1 cellular context compared by ENCODE assay signal in genomic region chr1:223707270-223708000, GRCh38.
TF ChIP-seq lines count a peak whose summit lies in the region.

No MANE protein-coding gene starts in this region.

TF ChIP-seq in H1, 55 proteins besides CTCF, POLR2A, EP300 and RAD21 (continued from another document):
- TF ChIP-seq SIN3A (conservative IDR thresholded peaks at IDR 0.05 in 1 of 2, IDR thresholded peaks at IDR 0.05 in 1 of 2; ENCODE audit: low read depth in 1 of 2, low read length in 2 of 2) = no peak
- no peak for TF ChIP-seq PHF8 (conservative IDR thresholded peaks at IDR 0.05; ENCODE audit: low read depth, low read length)
- no peak for TF ChIP-seq ATF3 (IDR thresholded peaks at IDR 0.05; ENCODE audit: insufficient read depth, low read depth, low read length)
- no peak for TF ChIP-seq SIX5 (IDR thresholded peaks at IDR 0.05; ENCODE audit: low read depth, low read length)
- no peak for TF ChIP-seq CEBPB (IDR thresholded peaks at IDR 0.05; ENCODE audit: low read depth, low read length)
- no peak for TF ChIP-seq GTF2F1 (IDR thresholded peaks at IDR 0.05; ENCODE audit: borderline replicate concordance, low read depth, low read length)
- no peak for TF ChIP-seq TAF7 (optimal IDR thresholded peaks at IDR 0.05; ENCODE audit: borderline replicate concordance, low read depth, low read length)
- no peak for TF ChIP-seq E2F6 (IDR thresholded peaks at IDR 0.05)
- TF ChIP-seq BACH1 (IDR thresholded peaks at IDR 0.05; ENCODE audit: low read length) = no peak
- TF ChIP-seq RBBP5 (IDR thresholded peaks at IDR 0.05; ENCODE audit: borderline replicate concordance, low read depth, low read length) = no peak
- TF ChIP-seq SAP30 (IDR thresholded peaks at IDR 0.05; ENCODE audit: insufficient read depth, insufficient replicate concordance, low read length) = no peak
